ENCODE assay signal across 30 cellular contexts in genomic region chr15:43975750-43976149, GRCh38.
"Had no signal": no experiment of that assay in that cellular context is flagged by ENCODE, and none has a peak within 500 bp of the region (broad histone marks: within the 10 kb centered on the region; RNA-seq: fewer than 3 reads in every experiment).

No MANE protein-coding gene starts in this region.

- H3K4me3 Mint-ChIP-seq: activated CD4-positive, alpha-beta memory T cell treated with anti-CD3 and anti-CD28 coated beads for 36 hours; activated CD4-positive, alpha-beta T cell treated with anti-CD3 and anti-CD28 coated beads, Interleukin-2, amount 10 ng/mL, durations not matched to agents 24 days and 14 days; activated T-cell treated with anti-CD3 and anti-CD28 coated beads, Interleukin-2, amount 50 U/mL, for 4 hours; brain; effector memory CD8-positive, alpha-beta T cell; natural killer cell treated with Interleukin-12 subunit alpha and Interleukin-12 subunit beta and Interleukin-15 and Interleukin-18, amount 100 ng/mL, for 72 hours; stimulated activated memory B cell treated with anti-CD40 and anti-IgM and Interleukin-4, amounts not matched to agents 10 μg/mL and 1 μg/mL and 100 μg/mL, for 72 hours; stimulated activated naive CD8-positive, alpha-beta T cell treated with anti-CD3 and anti-CD28 coated beads, Interleukin-15, amount 100 ng/mL, for 72 hours; T-helper 17 cell had no signal

- ATAC-seq: activated CD4-positive, CD25-positive, alpha-beta regulatory T cell treated with anti-CD3 and anti-CD28 coated beads, Interleukin-2, amount 50 U/mL, for 24 hours; activated naive CD4-positive, alpha-beta T cell treated with anti-CD3 and anti-CD28 coated beads, Interleukin-2, amount 50 U/mL, for 72 hours; activated T-cell treated with anti-CD3 and anti-CD28 coated beads, Interleukin-2, amount 50 U/mL, for 4 hours; effector memory CD8-positive, alpha-beta T cell; gastrocnemius medialis; left lung; mucosa of descending colon; natural killer cell treated with Interleukin-12 subunit alpha and Interleukin-12 subunit beta and Interleukin-15 and Interleukin-18, amount 100 ng/mL, for 72 hours; stimulated activated memory B cell treated with anti-CD40 and anti-IgM and Interleukin-4, amounts not matched to agents 10 μg/mL and 1 μg/mL and 100 μg/mL, for 72 hours; stimulated activated naive CD8-positive, alpha-beta T cell treated with anti-CD3 and anti-CD28 coated beads, Interleukin-15, amount 100 ng/mL, for 72 hours; T-helper 17 cell had no signal

- DNase-seq: activated CD4-positive, alpha-beta memory T cell treated with anti-CD3 and anti-CD28 coated beads for 36 hours; activated CD4-positive, alpha-beta T cell treated with anti-CD3 and anti-CD28 coated beads, Interleukin-2, amount 10 ng/mL, durations not matched to agents 24 days and 14 days; activated CD8-positive, alpha-beta memory T cell treated with anti-CD3 and anti-CD28 coated beads, Interleukin-2, amount 50 U/mL, for 48 hours; activated naive CD4-positive, alpha-beta T cell; activated T-cell treated with anti-CD3 and anti-CD28 coated beads, Interleukin-2, amount 50 U/mL, for 4 hours; caudate nucleus; cortex of kidney; effector memory CD8-positive, alpha-beta T cell; erythroblast; gastrocnemius medialis; glutamatergic neuron; left lung; mucosa of descending colon; stimulated activated CD4-positive, alpha-beta T cell treated with anti-CD3 and anti-CD28 coated beads, Interleukin-1b, Interleukin-23, amount 100 ng/mL, for 48 hours; stimulated activated CD4-positive, alpha-beta T cell treated with anti-CD3 and anti-CD28 coated beads, Interleukin-4, amount 100 ng/mL, for 4 hours; stimulated activated CD8-positive, alpha-beta memory T cell treated with anti-CD3 and anti-CD28 coated beads, Interleukin-4, amount 100 ng/mL, for 48 hours; stimulated activated naive CD8-positive, alpha-beta T cell treated with anti-CD3 and anti-CD28 coated beads, Interleukin-15, amount 100 ng/mL, for 72 hours; substantia nigra; T-helper 17 cell; T1000; upper lobe of left lung; WERI-Rb-1 had no signal

- H3K27ac ChIP-seq: ascending aorta, gastrocnemius medialis, left lung, upper lobe of left lung, vagina, WERI-Rb-1 had no signal

- H3K27me3 Mint-ChIP-seq: stimulated activated memory B cell treated with anti-CD40 and anti-IgM and Interleukin-4, amounts not matched to agents 10 μg/mL and 1 μg/mL and 100 μg/mL, for 72 hours had no signal

- H3K36me3 ChIP-seq: ascending aorta, gastrocnemius medialis, left lung, upper lobe of left lung, vagina, WERI-Rb-1 had no signal

- H3K4me1 ChIP-seq: ascending aorta, gastrocnemius medialis, left lung, upper lobe of left lung, vagina had no signal

- H3K9me3 ChIP-seq: ascending aorta, gastrocnemius medialis, vagina had no signal

- H3K27me3 ChIP-seq: ascending aorta, gastrocnemius medialis, upper lobe of left lung, vagina had no signal

- H3K36me3 Mint-ChIP-seq: stimulated activated memory B cell treated with anti-CD40 and anti-IgM and Interleukin-4, amounts not matched to agents 10 μg/mL and 1 μg/mL and 100 μg/mL, for 72 hours had no signal

- H3K4me2 ChIP-seq: smooth muscle cell had no signal

- H3K27ac Mint-ChIP-seq: activated CD4-positive, alpha-beta memory T cell treated with anti-CD3 and anti-CD28 coated beads for 36 hours; activated CD4-positive, alpha-beta T cell treated with anti-CD3 and anti-CD28 coated beads, Interleukin-2, amount 10 ng/mL, durations not matched to agents 24 days and 14 days; activated naive CD4-positive, alpha-beta T cell treated with anti-CD3 and anti-CD28 coated beads, Interleukin-2, amount 50 U/mL, for 72 hours; effector memory CD8-positive, alpha-beta T cell; natural killer cell treated with Interleukin-12 subunit alpha and Interleukin-12 subunit beta and Interleukin-15 and Interleukin-18, amount 100 ng/mL, for 72 hours; stimulated activated memory B cell treated with anti-CD40 and anti-IgM and Interleukin-4, amounts not matched to agents 10 μg/mL and 1 μg/mL and 100 μg/mL, for 72 hours; T-helper 17 cell had no signal

- H3K4me3 ChIP-seq: ascending aorta, gastrocnemius medialis, left lung, mucosa of descending colon, smooth muscle cell, upper lobe of left lung, vagina had no signal
